Comparison of ENCODE assay signal across 23 cellular contexts in genomic region chr11:12715941-12716340, GRCh38.
"Had no signal": no experiment of that assay in that cellular context is flagged by ENCODE, and none has a peak within 500 bp of the region (broad histone marks: within the 10 kb centered on the region; RNA-seq: fewer than 3 reads in every experiment).

No MANE protein-coding gene starts in this region.

- DNase-seq: activated B cell treated with CpG ODN at 0.5 μM for 24 hours; activated CD4-positive, alpha-beta T cell treated with anti-CD3 and anti-CD28 coated beads, Interleukin-2, amount 10 ng/mL, durations not matched to agents 24 days and 14 days; activated CD8-positive, alpha-beta memory T cell treated with anti-CD3 and anti-CD28 coated beads, Interleukin-2, amount 50 U/mL, for 4 hours; activated CD8-positive, alpha-beta T cell treated with anti-CD3 and anti-CD28 coated beads, Interleukin-2, amount 10 ng/mL, durations not matched to agents 7 days and 5 days; activated effector memory CD4-positive, alpha-beta T cell treated with anti-CD3 and anti-CD28 coated beads, Interleukin-2, amount 50 U/mL, for 16 hours; activated T-cell treated with anti-CD3 and anti-CD28 coated beads, Interleukin-2, amount 50 U/mL, for 48 hours; caudate nucleus; colonic mucosa; effector CD8-positive, alpha-beta T cell; left lung; stimulated activated CD4-positive, alpha-beta T cell treated with anti-CD3 and anti-CD28 coated beads, Interleukin-4, amount 100 ng/mL, for 24 hours; stimulated activated naive CD4-positive, alpha-beta T cell; T-helper 17 cell; tibial artery; uterus had no signal

- H3K4me3 ChIP-seq: adrenal gland, colonic mucosa, left lung, skin epidermis, tibial artery, uterus had no signal

- H3K4me1 ChIP-seq: adrenal gland, colonic mucosa, left lung, tibial artery had no signal

- H2AFZ ChIP-seq: parathyroid adenoma had no signal

- H3K4me1 Mint-ChIP-seq: activated B cell treated with CpG ODN at 0.5 μM for 24 hours had no signal

- H3K27ac ChIP-seq: adrenal gland, colonic mucosa, epithelial cell of prostate, left lung, neutrophil, parathyroid adenoma, skin epidermis, tibial artery, uterus had no signal

- FAIRE-seq: frontal cortex, islet of Langerhans had no signal

- H3K36me3 ChIP-seq: adrenal gland, colonic mucosa, left lung, neutrophil, tibial artery, uterus had no signal

- H3K9me3 Mint-ChIP-seq: activated B cell treated with CpG ODN at 0.5 μM for 24 hours; activated CD4-positive, alpha-beta T cell treated with anti-CD3 and anti-CD28 coated beads, Interleukin-2, amount 10 ng/mL, durations not matched to agents 24 days and 14 days; activated naive CD4-positive, alpha-beta T cell treated with anti-CD3 and anti-CD28 coated beads, Interleukin-2, amount 50 U/mL, for 24 hours had no signal

- H3K27ac Mint-ChIP-seq: activated B cell treated with CpG ODN at 0.5 μM for 24 hours; activated CD4-positive, alpha-beta T cell treated with anti-CD3 and anti-CD28 coated beads, Interleukin-2, amount 10 ng/mL, durations not matched to agents 24 days and 14 days; activated CD8-positive, alpha-beta T cell treated with anti-CD3 and anti-CD28 coated beads, Interleukin-2, amount 10 ng/mL, durations not matched to agents 7 days and 5 days; activated naive CD4-positive, alpha-beta T cell treated with anti-CD3 and anti-CD28 coated beads, Interleukin-2, amount 50 U/mL, for 24 hours; T-helper 17 cell had no signal

- ATAC-seq: activated CD8-positive, alpha-beta T cell treated with anti-CD3 and anti-CD28 coated beads, Interleukin-2, amount 10 ng/mL, durations not matched to agents 7 days and 5 days; left lung; T-helper 17 cell had no signal

- H3K27me3 ChIP-seq: adrenal gland, colonic mucosa, left lung, tibial artery, uterus had no signal

- H3K9ac ChIP-seq: parathyroid adenoma had no signal

- H3K36me3 Mint-ChIP-seq: activated naive CD4-positive, alpha-beta T cell treated with anti-CD3 and anti-CD28 coated beads, Interleukin-2, amount 50 U/mL, for 24 hours had no signal

- H3K4me3 Mint-ChIP-seq: activated B cell treated with CpG ODN at 0.5 μM for 24 hours; activated CD4-positive, alpha-beta T cell treated with anti-CD3 and anti-CD28 coated beads, Interleukin-2, amount 10 ng/mL, durations not matched to agents 24 days and 14 days; activated CD8-positive, alpha-beta T cell treated with anti-CD3 and anti-CD28 coated beads, Interleukin-2, amount 10 ng/mL, durations not matched to agents 7 days and 5 days; activated naive CD4-positive, alpha-beta T cell treated with anti-CD3 and anti-CD28 coated beads, Interleukin-2, amount 50 U/mL, for 24 hours; T-helper 17 cell had no signal

- H3K9me3 ChIP-seq: adrenal gland, colonic mucosa, left lung, neutrophil, tibial artery, uterus had no signal
